ENCODE assay signal across 1 cellular context in genomic region chr2:75710577-75711253, GRCh38.
TF ChIP-seq lines count a peak whose summit lies in the region.

GCFC2 (minus strand) TSS chr2:75710915; CDS start chr2:75710855, 60 bp downstream.

TF ChIP-seq in HepG2, 621 proteins besides CTCF, POLR2A, EP300 and RAD21 (continued from another document and continues in another):
- TF ChIP-seq PATZ1 (CRISPR knock-in tag; IDR thresholded peaks at IDR 0.05) (peak; percentile 74), MED8 (CRISPR knock-in tag; IDR thresholded peaks at IDR 0.05; ENCODE audit: insufficient replicate concordance) (peak; percentile 95), ZNF263 (CRISPR knock-in tag; IDR thresholded peaks at IDR 0.05) (peak; percentile 90), MLLT10 (CRISPR knock-in tag; IDR thresholded peaks at IDR 0.05) (peak; percentile 91; the same call in 1 of the 2 replicates), ATF4 (CRISPR knock-in tag; IDR thresholded peaks at IDR 0.05) (peak in 1 of 2 experiments; percentile 90; a peak in 2 of 4 replicates), IKZF1 (IDR thresholded peaks at IDR 0.05) (no peak), TP53 (CRISPR knock-in tag; conservative IDR thresholded peaks at IDR 0.05) (peak; percentile 96), ZNF318 (CRISPR knock-in tag; IDR thresholded peaks at IDR 0.05) (peak; percentile 97; the same call in 1 of the 2 replicates), ZNF235 (CRISPR knock-in tag; IDR thresholded peaks at IDR 0.05; ENCODE audit: borderline replicate concordance) (peak; percentile 99), HHEX (CRISPR knock-in tag; IDR thresholded peaks at IDR 0.05) (no peak), MBD4 (IDR thresholded peaks at IDR 0.05; ENCODE audit: borderline replicate concordance, low read length) (peak; percentile 10; the same call in 1 of the 2 replicates), TCF7 (IDR thresholded peaks at IDR 0.05; ENCODE audit: low read depth) (no peak), MEIS1 (CRISPR knock-in tag; IDR thresholded peaks at IDR 0.05; ENCODE audit: borderline replicate concordance) (peak; percentile 98), DBP (CRISPR knock-in tag; IDR thresholded peaks at IDR 0.05; ENCODE audit: not compliant biosample characterization) (peak; percentile 99), ZBTB3 (CRISPR knock-in tag; IDR thresholded peaks at IDR 0.05; ENCODE audit: borderline replicate concordance, low read depth) (peak; percentile 98), AHDC1 (CRISPR knock-in tag; IDR thresholded peaks at IDR 0.05; ENCODE audit: borderline replicate concordance) (peak; percentile 87), MNT (IDR thresholded peaks at IDR 0.05) (peak; percentile 7; the same call in 1 of the 2 replicates), MLX (CRISPR knock-in tag; IDR thresholded peaks at IDR 0.05) (peak; percentile 64; the same call in 1 of the 2 replicates), NFE2L2 (IDR thresholded peaks at IDR 0.05; ENCODE audit: low read length) (no peak), RAD51 (IDR thresholded peaks at IDR 0.05; ENCODE audit: borderline replicate concordance) (no peak), CREBL2 (CRISPR knock-in tag; IDR thresholded peaks at IDR 0.05; ENCODE audit: borderline replicate concordance) (peak; percentile 99), MTF2 (CRISPR knock-in tag; IDR thresholded peaks at IDR 0.05; ENCODE audit: borderline replicate concordance) (peak; percentile 93; the same call in 1 of the 2 replicates), THAP7 (CRISPR knock-in tag; IDR thresholded peaks at IDR 0.05) (peak; percentile 99), ZNF776 (CRISPR knock-in tag; IDR thresholded peaks at IDR 0.05) (peak; percentile 100), SUZ12 (IDR thresholded peaks at IDR 0.05; ENCODE audit: low read depth, low read length) (0 out of 2 replicates have a peak, but pooled peaks have one; percentile 4), ATF1 (CRISPR knock-in tag; IDR thresholded peaks at IDR 0.05) (no peak), ZNF335 (CRISPR knock-in tag; IDR thresholded peaks at IDR 0.05) (peak; percentile 89), SRY (CRISPR knock-in tag; IDR thresholded peaks at IDR 0.05) (peak; percentile 100), ATF6 (CRISPR knock-in tag; conservative IDR thresholded peaks at IDR 0.05) (peak; percentile 88), MYC (CRISPR knock-in tag; IDR thresholded peaks at IDR 0.05; ENCODE audit: borderline replicate concordance) (peak; percentile 100), ZSCAN9 (CRISPR knock-in tag; IDR thresholded peaks at IDR 0.05; ENCODE audit: borderline replicate concordance) (peak; percentile 97), ZFYVE20 (CRISPR knock-in tag; IDR thresholded peaks at IDR 0.05; ENCODE audit: borderline replicate concordance, low read depth) (peak; percentile 99), ZNF557 (CRISPR knock-in tag; IDR thresholded peaks at IDR 0.05) (peak; percentile 99)
